In the genomic region with DNA sequence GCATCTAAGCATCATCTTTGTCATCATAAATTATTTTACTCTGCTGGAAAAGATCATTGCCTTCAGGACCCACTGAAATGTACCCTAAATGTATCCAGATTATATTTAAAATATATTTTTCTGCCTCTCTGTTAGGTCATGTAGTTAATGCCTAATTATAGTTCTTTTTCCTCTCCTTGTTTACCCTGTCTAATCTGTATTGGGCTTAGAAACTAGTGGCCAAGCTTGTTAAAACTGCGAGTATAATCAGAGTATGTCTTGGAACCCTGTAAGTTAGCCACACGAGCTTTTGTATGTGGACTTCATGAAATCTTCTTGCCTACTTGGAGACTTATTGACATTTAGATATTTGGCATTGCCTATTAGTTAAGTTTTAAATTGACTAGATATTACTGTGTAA, we compare ENCODE assay signal across 34 cellular contexts.
"Had no signal": no experiment of that assay in that cellular context is flagged by ENCODE, and none has a peak within 500 bp of the region (broad histone marks: within the 10 kb centered on the region; RNA-seq: fewer than 3 reads in every experiment).

No MANE protein-coding gene starts in this region.

- H3K36me3 ChIP-seq: MG63 had no signal

- H3K27ac ChIP-seq: KMS-11 had no signal

- DNase-seq: Karpas-422, Kasumi-1, MG63, MM.1S, MV-4-11, NCI-H1048, NCI-H1092, NCI-H1092 treated with DMSO at 0.1 percent for 48 hours, NCI-H1105, NCI-H1105 treated with DMSO at 0.1 percent for 48 hours, NCI-H1417, NCI-H1417 treated with DMSO at 0.1 percent for 48 hours, NCI-H1436, NCI-H1436 treated with DMSO at 0.1 percent for 48 hours, NCI-H146, NCI-H1694, NCI-H1694 treated with DMSO at 0.1 percent for 48 hours, NCI-H187, NCI-H187 treated with DMSO at 0.1 percent for 48 hours, NCI-H1930, NCI-H2029, NCI-H2029 treated with DMSO at 0.1 percent for 48 hours, NCI-H2081, NCI-H2081 treated with DMSO at 0.1 percent for 48 hours, NCI-H2107, NCI-H2171, NCI-H2171 treated with DMSO at 0.1 percent for 48 hours, NCI-H2227 treated with DMSO at 0.1 percent for 48 hours, NCI-H226, NCI-H345, NCI-H446, NCI-H446 treated with DMSO at 0.1 percent for 48 hours, NCI-H510A had no signal

- H3K27me3 ChIP-seq: MG63 had no signal

- H3K9me3 ChIP-seq: MG63 had no signal

- H3K4me3 ChIP-seq: MG63 had no signal
